In genomic region chr1:119617751-119618691, GRCh38 we compare ENCODE assay signal across 16 cellular contexts. TPM values are rescaled to one million over a fixed set of nuclear protein-coding genes. Genes with fewer than 3 reads are reported as not detected.
DNase-seq lines count a peak whose midpoint lies in the region; TF ChIP-seq lines count a peak whose summit lies in the region.
"Had no signal": no experiment of that assay in that cellular context is flagged by ENCODE, and none has a peak within 500 bp of the region (broad histone marks: within the 10 kb centered on the region; RNA-seq: fewer than 3 reads in every experiment).

No MANE protein-coding gene starts in this region.

- CTCF ChIA-PET in activated CD4-positive, alpha-beta memory T cell treated with anti-CD3 and anti-CD28 coated beads for 36 hours (lab: Charles Lee): interaction anchor here (0.7 to 7.0 kb wide), 2 partner anchors 58 kb away, joined by 3 to 110 read pairs; no protein-coding TSS in a partner anchor

- no peak for TF ChIP-seq CTCF in fibroblast of pulmonary artery (IDR thresholded peaks at IDR 0.05; ENCODE audit: low read length, missing control alignments)
- no peak for TF ChIP-seq CTCF in parathyroid adenoma (IDR thresholded peaks at IDR 0.05)

- no peak overlapping the region for H3K27ac Mint-ChIP-seq in activated CD4-positive, alpha-beta memory T cell treated with anti-CD3 and anti-CD28 coated beads for 36 hours
- H3K27ac Mint-ChIP-seq: activated naive CD4-positive, alpha-beta T cell treated with anti-CD3 and anti-CD28 coated beads for 36 hours; T-helper 17 cell had no signal

- no peaks in the 10 kb centered on the region for H3K36me3 ChIP-seq in parathyroid adenoma (ENCODE audit: control insufficient read depth, insufficient read depth, low read length)

- no peaks in the 10 kb centered on the region for H3K9me3 ChIP-seq in parathyroid adenoma (ENCODE audit: control insufficient read depth, low read length)
- H3K9me3 ChIP-seq: transverse colon had no signal

- peak; percentile 9 for DNase-seq in DMS 273 (lab: John Stamatoyannopoulos, UW; ENCODE audit: unreplicated experiment)
- no peak for DNase-seq in DMS 273 treated with DMSO at 0.1 percent for 48 hours (lab: John Stamatoyannopoulos, UW)
- DNase-seq in NCI-H345 treated with DMSO at 0.1 percent for 48 hours (lab: John Stamatoyannopoulos, UW; ENCODE audit: unreplicated experiment): peak; percentile 6
- DNase-seq in fibroblast of pulmonary artery (ENCODE audit: low read depth): peak; percentile 25
- DNase-seq in NCI-H446 treated with DMSO at 0.1 percent for 48 hours (lab: John Stamatoyannopoulos, UW): no peak
- DNase-seq in activated CD4-positive, alpha-beta memory T cell treated with anti-CD3 and anti-CD28 coated beads for 36 hours: no peak
- DNase-seq in activated effector memory CD4-positive, alpha-beta T cell treated with Interleukin-2 at 50 U/mL for 16 hours: no peak
- DNase-seq: activated naive CD4-positive, alpha-beta T cell treated with anti-CD3 and anti-CD28 coated beads for 36 hours; KG1; NCI-H1436 treated with DMSO at 0.1 percent for 48 hours; NCI-H774; T-helper 17 cell; transverse colon had no signal

- H3K4me1 Mint-ChIP-seq in activated CD4-positive, alpha-beta memory T cell treated with anti-CD3 and anti-CD28 coated beads for 36 hours (ENCODE audit: low read depth): no peaks in the 10 kb centered on the region
- H3K4me1 Mint-ChIP-seq: T-helper 17 cell had no signal

- H3K79me2 ChIP-seq in parathyroid adenoma: no peaks in the 10 kb centered on the region

- peaks cover 3% of the 10 kb centered on the region for H3K36me3 Mint-ChIP-seq in activated CD4-positive, alpha-beta memory T cell treated with anti-CD3 and anti-CD28 coated beads for 36 hours

- no peaks in the 10 kb centered on the region for H3K27me3 Mint-ChIP-seq in activated CD4-positive, alpha-beta memory T cell treated with anti-CD3 and anti-CD28 coated beads for 36 hours

- H3K4me3 ChIP-seq in fibroblast of pulmonary artery (replicated peaks; ENCODE audit: low read depth, low read length) (no peak overlapping the region), parathyroid adenoma (ENCODE audit: low read depth, low read length) (peak overlapping the region; percentile 16)
- H3K4me3 ChIP-seq: BLaER1 treated with 17β-estradiol and CSF1 and Interleukin-3, amounts not matched to agents 10 nM and 100 nM; transverse colon had no signal

- no peaks in the 10 kb centered on the region for H3K27me3 ChIP-seq in parathyroid adenoma (ENCODE audit: control insufficient read depth, insufficient read depth, low read length)
- H3K27me3 ChIP-seq: BLaER1 treated with 17β-estradiol and CSF1 and Interleukin-3, amounts not matched to agents 10 nM and 100 nM; transverse colon had no signal

- H2AFZ ChIP-seq in parathyroid adenoma: no peak overlapping the region

- H3K4me2 ChIP-seq in parathyroid adenoma (ENCODE audit: low read length): peak overlapping the region; percentile 55

- no peaks in the 10 kb centered on the region for H3K9me3 Mint-ChIP-seq in activated CD4-positive, alpha-beta memory T cell treated with anti-CD3 and anti-CD28 coated beads for 36 hours

- H3K9ac ChIP-seq in parathyroid adenoma: no peak overlapping the region
- H3K9ac ChIP-seq: BLaER1 treated with 17β-estradiol and CSF1 and Interleukin-3, amounts not matched to agents 10 nM and 100 nM had no signal

- peaks cover 13% of the 10 kb centered on the region for H3K4me1 ChIP-seq in parathyroid adenoma
- H3K4me1 ChIP-seq: transverse colon had no signal

- POLR2A ChIA-PET in activated CD4-positive, alpha-beta memory T cell treated with anti-CD3 and anti-CD28 coated beads for 36 hours (lab: Charles Lee): no interaction called here

- H3K27ac ChIP-seq in parathyroid adenoma: peak overlapping the region; percentile 58
- H3K27ac ChIP-seq: 22Rv1; BLaER1 treated with 17β-estradiol and CSF1 and Interleukin-3, amounts not matched to agents 10 nM and 100 nM; transverse colon had no signal

- no peak overlapping the region for H3K4me3 Mint-ChIP-seq in activated CD4-positive, alpha-beta memory T cell treated with anti-CD3 and anti-CD28 coated beads for 36 hours
- H3K4me3 Mint-ChIP-seq: activated naive CD4-positive, alpha-beta T cell treated with anti-CD3 and anti-CD28 coated beads for 36 hours; T-helper 17 cell had no signal

- intact Hi-C loops in activated CD4-positive, alpha-beta memory T cell treated with anti-CD3 and anti-CD28 coated beads for 36 hours (cut with micrococcal nuclease): no loop called here

RNA-seq across cellular contexts. Expression of gene ZNF697, which starts 30.0 kb away (rescaled TPM):
- total RNA-seq in activated CD4-positive, alpha-beta memory T cell treated with anti-CD3 and anti-CD28 coated beads for 36 hours: under 1 TPM; 0.62 to 0.68 TPM

Comparison
In these comparisons a context has a peak if more than half of its experiments do, and no peak if none do; other contexts are left out.
1. DNase-seq: peak in DMS 273 (single experiment), NCI-H345 treated with DMSO at 0.1 percent for 48 hours (single experiment) and fibroblast of pulmonary artery (single experiment); none in DMS 273 treated with DMSO at 0.1 percent for 48 hours (single experiment), NCI-H446 treated with DMSO at 0.1 percent for 48 hours (single experiment), activated CD4-positive, alpha-beta memory T cell treated with anti-CD3 and anti-CD28 coated beads for 36 hours (single experiment) and activated effector memory CD4-positive, alpha-beta T cell treated with Interleukin-2 at 50 U/mL for 16 hours (single experiment).